Comparison of ENCODE assay signal across 13 cellular contexts in genomic region chrX:47723689-47724088, GRCh38.
DNase-seq lines count a peak whose midpoint lies in the region; ATAC-seq and TF ChIP-seq lines count a peak whose summit lies in the region.
"Had no signal": no experiment of that assay in that cellular context is flagged by ENCODE, and none has a peak within 500 bp of the region (broad histone marks: within the 10 kb centered on the region; RNA-seq: fewer than 3 reads in every experiment).

No MANE protein-coding gene starts in this region.

- no peak overlapping the region for H3K56ac ChIP-seq in mesendoderm (ENCODE audit: low read length)

- no peak overlapping the region for H3K4ac ChIP-seq in mesendoderm (ENCODE audit: low read depth, low read length)

- no peak overlapping the region for H3K27ac Mint-ChIP-seq in T-helper 2 cell treated with Interferon-gamma antibody and Interleukin-4, amounts not matched to agents 5 μg/mL and 100 μg/mL, for 36 hours

- no peaks in the 10 kb centered on the region for H3K27me3 Mint-ChIP-seq in T-helper 2 cell treated with Interferon-gamma antibody and Interleukin-4, amounts not matched to agents 5 μg/mL and 100 μg/mL, for 36 hours (ENCODE audit: low read depth)

- H3K27me3 ChIP-seq in DOHH2 (ENCODE audit: control insufficient read depth, low read length) (no peaks in the 10 kb centered on the region), mesendoderm (ENCODE audit: insufficient read depth, low read length, poor library complexity) (no peaks in the 10 kb centered on the region), stomach (peaks cover 0 to 4% (median 0%) of the 10 kb centered on the region in 3 donors)
- H3K27me3 ChIP-seq: heart left ventricle had no signal

- intact Hi-C loops in stomach (cut with DNase I; ENCODE audit: low total_unique reads): no loop called here

- H4K20me1 ChIP-seq in DOHH2 (ENCODE audit: control insufficient read depth, insufficient read depth, low read depth, low read length): no peaks in the 10 kb centered on the region

- no peaks in the 10 kb centered on the region for H3K36me3 Mint-ChIP-seq in T-helper 2 cell treated with Interferon-gamma antibody and Interleukin-4, amounts not matched to agents 5 μg/mL and 100 μg/mL, for 36 hours (ENCODE audit: low read depth)

- H3K36me3 ChIP-seq in DOHH2 (ENCODE audit: control insufficient read depth, low read length): no peaks in the 10 kb centered on the region
- H3K36me3 ChIP-seq in mesendoderm (ENCODE audit: control insufficient read depth, insufficient read depth, low read length): no peaks in the 10 kb centered on the region
- H3K36me3 ChIP-seq in stomach: no peaks in the 10 kb centered on the region
- H3K36me3 ChIP-seq: heart left ventricle had no signal

- H3K27ac ChIP-seq in DOHH2 (ENCODE audit: low read depth, low read length) (no peak overlapping the region), mesendoderm (ENCODE audit: low read depth, low read length) (no peak overlapping the region), stomach (no peak overlapping the region)
- H3K27ac ChIP-seq: heart left ventricle, HL-60 had no signal

- H3K4me3 ChIP-seq in DOHH2 (ENCODE audit: low read length) (no peak overlapping the region), mesendoderm (ENCODE audit: low read length) (no peak overlapping the region), stomach (no peak overlapping the region)
- H3K4me3 ChIP-seq: heart left ventricle had no signal

- H3K9ac ChIP-seq in mesendoderm (ENCODE audit: low read length): no peak overlapping the region

- H4K8ac ChIP-seq in mesendoderm (ENCODE audit: low read depth, low read length): no peak overlapping the region

- H3K4me1 Mint-ChIP-seq in T-helper 2 cell treated with Interferon-gamma antibody and Interleukin-4, amounts not matched to agents 5 μg/mL and 100 μg/mL, for 36 hours (ENCODE audit: low read depth): no peaks in the 10 kb centered on the region

- no peak overlapping the region for H2BK5ac ChIP-seq in mesendoderm (ENCODE audit: low read length)

- H3K9me3 Mint-ChIP-seq in T-helper 2 cell treated with Interferon-gamma antibody and Interleukin-4, amounts not matched to agents 5 μg/mL and 100 μg/mL, for 36 hours: no peaks in the 10 kb centered on the region

- DNase-seq in T-helper 2 cell treated with Interferon-gamma antibody and Interleukin-4, amounts not matched to agents 5 μg/mL and 100 μg/mL, for 36 hours (ENCODE audit: low spot score): peak; percentile 6
- DNase-seq in mesendoderm: peak; percentile 40
- no peak for DNase-seq in KG1 (lab: John Stamatoyannopoulos, UW)
- no peak for DNase-seq in stomach
- DNase-seq: Calu3, heart left ventricle, NCI-H1092, NCI-H526 treated with DMSO at 0.1 percent for 48 hours, nucleus accumbens had no signal

- H3K4me2 ChIP-seq in DOHH2 (ENCODE audit: low read length): no peak overlapping the region
- H3K4me2 ChIP-seq in mesendoderm (ENCODE audit: low read length): no peak overlapping the region

- no peak overlapping the region for H2BK15ac ChIP-seq in mesendoderm (replicated peaks; ENCODE audit: low read depth)

- no peaks in the 10 kb centered on the region for H3F3A ChIP-seq in DOHH2 (ENCODE audit: control insufficient read depth, insufficient read depth)

- H2AK5ac ChIP-seq in mesendoderm (ENCODE audit: low read length): no peak overlapping the region

- no peaks in the 10 kb centered on the region for H3K4me1 ChIP-seq in DOHH2 (ENCODE audit: control insufficient read depth, low read length)
- no peaks in the 10 kb centered on the region for H3K4me1 ChIP-seq in mesendoderm (ENCODE audit: control insufficient read depth, low read depth, low read length)
- no peaks in the 10 kb centered on the region for H3K4me1 ChIP-seq in stomach
- H3K4me1 ChIP-seq: heart left ventricle had no signal

- H3K79me1 ChIP-seq in mesendoderm (ENCODE audit: low read length): no peaks in the 10 kb centered on the region

- TF ChIP-seq CTCF in DOHH2 (IDR thresholded peaks at IDR 0.05; ENCODE audit: low read depth, low read length, poor library complexity, severe bottlenecking): peak; percentile 18
- TF ChIP-seq CTCF in GM12872 (IDR thresholded peaks at IDR 0.05; ENCODE audit: insufficient read depth, low read depth, low read length): 0 out of 3 replicates have a peak, but pooled peaks have one; percentile 15
- TF ChIP-seq CTCF in stomach (IDR thresholded peaks at IDR 0.05): no peak

- no peak overlapping the region for H2BK120ac ChIP-seq in mesendoderm (ENCODE audit: low read depth, low read length)

- no peaks in the 10 kb centered on the region for H3K79me2 ChIP-seq in DOHH2 (ENCODE audit: control insufficient read depth, low read length)
- H3K79me2 ChIP-seq in mesendoderm (ENCODE audit: control insufficient read depth, insufficient read depth, low read length): no peaks in the 10 kb centered on the region

- no peaks in the 10 kb centered on the region for H3K9me2 ChIP-seq in DOHH2 (replicated peaks; ENCODE audit: control insufficient read depth, low read length)

- TF ChIP-seq POLR2A in stomach (IDR thresholded peaks at IDR 0.05): no peak

- no peak for ATAC-seq in GM18909 (IDR thresholded peaks at IDR 0.05; ENCODE audit: poor library complexity, unreplicated experiment)
- ATAC-seq: heart left ventricle had no signal

- no peak overlapping the region for H3K18ac ChIP-seq in mesendoderm (ENCODE audit: low read length)

- no CpG with 5 or more reads among the region's 9 CpGs for WGBS in mesendoderm (ENCODE audit: extremely low coverage, insufficient coverage, low lambda C conversion rate)
- WGBS in stomach, 5 donors: 54 to 86% (median 71%) methylated on average over 6 to 9 of the region's 9 CpGs

- no peak overlapping the region for H3K4me3 Mint-ChIP-seq in T-helper 2 cell treated with Interferon-gamma antibody and Interleukin-4, amounts not matched to agents 5 μg/mL and 100 μg/mL, for 36 hours

- no peak overlapping the region for H3K23ac ChIP-seq in mesendoderm (ENCODE audit: low read length)

- H4K5ac ChIP-seq in mesendoderm (ENCODE audit: low read length): no peak overlapping the region

- no peaks in the 10 kb centered on the region for H3K9me3 ChIP-seq in DOHH2 (ENCODE audit: control insufficient read depth, insufficient read depth, low read length)
- H3K9me3 ChIP-seq in stomach: peaks cover 0 to 14% (median 6%) of the 10 kb centered on the region in 4 donors

- no peak for TF ChIP-seq EP300 in stomach (IDR thresholded peaks at IDR 0.05)

Comparison
In these comparisons a context has a peak if more than half of its experiments do, and no peak if none do; other contexts are left out.
1. CTCF ChIP-seq: peak in DOHH2 (single experiment) and GM12872 (single experiment); none in stomach (0 of 7).
2. DNase-seq: peak in T-helper 2 cell treated with Interferon-gamma antibody and Interleukin-4, amounts not matched to agents 5 μg/mL and 100 μg/mL, for 36 hours (single experiment) and mesendoderm (single experiment); none in KG1 (single experiment) and stomach (single experiment).